In the genomic region with DNA sequence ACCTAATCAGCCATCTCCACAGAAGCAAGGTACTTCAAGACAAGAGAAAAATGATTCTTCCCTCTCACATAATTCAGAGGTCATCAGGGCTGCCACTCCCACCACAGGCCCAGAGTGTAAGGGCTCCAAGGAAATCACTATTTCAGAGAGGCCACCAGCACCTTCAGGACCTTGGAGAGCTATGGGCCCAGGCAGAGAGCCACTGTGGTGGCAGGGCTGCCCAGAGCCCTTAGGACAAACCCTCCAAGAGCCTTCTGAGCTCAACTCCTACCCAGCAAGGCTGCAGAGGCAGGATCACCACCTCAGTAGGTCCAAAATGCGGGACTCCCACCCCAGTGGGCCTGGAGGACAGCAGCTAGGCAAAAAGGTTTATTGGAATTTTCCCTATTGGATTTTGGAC, we compare ENCODE assay signal across 12 cellular contexts. TPM values are rescaled to one million over a fixed set of nuclear protein-coding genes. Genes with fewer than 3 reads are reported as not detected.
DNase-seq lines count a peak whose midpoint lies in the region; ATAC-seq and TF ChIP-seq lines count a peak whose summit lies in the region.
"Had no signal": no experiment of that assay in that cellular context is flagged by ENCODE, and none has a peak within 500 bp of the region (broad histone marks: within the 10 kb centered on the region; RNA-seq: fewer than 3 reads in every experiment).

No MANE protein-coding gene starts in this region.

- no peaks in the 10 kb centered on the region for H4K20me1 ChIP-seq in HCT116 (ENCODE audit: insufficient read depth)

- H3K4me3 ChIP-seq in HCT116 (replicated peaks in 1 of 2; ENCODE audit: low read depth in 1 of 2, low read length in 2 of 2): no peak overlapping the region
- H3K4me3 ChIP-seq: lung, vagina had no signal

- DNase-seq in A172 (ENCODE audit: low spot score) (peak; percentile 23), HCT116 (ENCODE audit: low read depth, low spot score) (no peak), UCSD-AML1 (lab: John Stamatoyannopoulos, UW; ENCODE audit: unreplicated experiment) (peak; percentile 17), foreskin keratinocyte (no peak), CD1c-positive myeloid dendritic cell (ENCODE audit: extremely low spot score) (no peak), GM20000 (ENCODE audit: low spot score) (no peak)
- no peak for DNase-seq in stimulated activated CD8-positive, alpha-beta memory T cell treated with anti-CD3 and anti-CD28 coated beads, Interleukin-4, amount 100 ng/mL, for 48 hours
- DNase-seq in activated T-cell treated with anti-CD3 and anti-CD28 coated beads, Interleukin-2, amount 50 U/mL, for 72 hours: no peak
- DNase-seq: AML-193, NCI-H1694 treated with DMSO at 0.1 percent for 48 hours had no signal

- H3K9ac ChIP-seq in HCT116 (ENCODE audit: low read length): no peak overlapping the region

- no TSS peak for BruUV-seq in HCT116 (replicated peaks; lab: Mats Ljungman, UMichigan)

- peaks cover 4% of the 10 kb centered on the region for H3K4me1 Mint-ChIP-seq in activated T-cell treated with anti-CD3 and anti-CD28 coated beads, Interleukin-2, amount 50 U/mL, for 72 hours (ENCODE audit: low read depth)

- CTCF ChIA-PET in HCT116 (lab: Charles Lee): no interaction called here

- TF ChIP-seq CTCF in HCT116 (IDR thresholded peaks at IDR 0.05 in 2 of 3, conservative IDR thresholded peaks at IDR 0.05 in 1 of 3; ENCODE audit: borderline replicate concordance in 1 of 3, insufficient read depth in 1 of 3, low read depth in 2 of 3, low read length in 2 of 3) (no peak), foreskin keratinocyte (conservative IDR thresholded peaks at IDR 0.05) (no peak), GM20000 (IDR thresholded peaks at IDR 0.05; ENCODE audit: extremely low read depth, missing control alignments) (no peak)

- intact Hi-C loops in HCT116 (cut with micrococcal nuclease): no loop called here

- no peak overlapping the region for H3K27ac Mint-ChIP-seq in activated T-cell treated with anti-CD3 and anti-CD28 coated beads, Interleukin-2, amount 50 U/mL, for 72 hours

- H2AFZ ChIP-seq in HCT116 (ENCODE audit: low read depth, low read length, poor library complexity, severe bottlenecking): no peak overlapping the region

- H3K36me3 Mint-ChIP-seq in activated T-cell treated with anti-CD3 and anti-CD28 coated beads, Interleukin-2, amount 50 U/mL, for 72 hours (ENCODE audit: insufficient read depth in 2 of 2): peaks cover 2% of the 10 kb centered on the region in 2 donors

- no peak overlapping the region for H3K27ac ChIP-seq in HCT116 (ENCODE audit: low read depth, low read length)
- H3K27ac ChIP-seq in foreskin keratinocyte: no peak overlapping the region
- H3K27ac ChIP-seq: vagina had no signal

- H3K9me3 ChIP-seq in HCT116 (ENCODE audit: control insufficient read depth in 1 of 2, insufficient read depth in 1 of 2, low read depth in 1 of 2, low read length in 2 of 2): no peaks in the 10 kb centered on the region
- H3K9me3 ChIP-seq: vagina had no signal

- ATAC-seq in HCT116 (no peak), foreskin keratinocyte (peak; percentile 66)
- no peak for ATAC-seq in activated T-cell treated with anti-CD3 and anti-CD28 coated beads, Interleukin-2, amount 50 U/mL, for 72 hours (replicated peaks in 1 of 2)

- TF ChIP-seq POLR2A in HCT116 (IDR thresholded peaks at IDR 0.05; ENCODE audit: borderline replicate concordance, extremely low read depth, insufficient read depth, insufficient read length): no peak

- no peaks in the 10 kb centered on the region for H3K27me3 Mint-ChIP-seq in activated T-cell treated with anti-CD3 and anti-CD28 coated beads, Interleukin-2, amount 50 U/mL, for 72 hours (ENCODE audit: low read depth)

- POLR2A ChIA-PET in HCT116 (lab: Charles Lee): no interaction called here

- no peaks in the 10 kb centered on the region for H3K79me2 ChIP-seq in HCT116 (ENCODE audit: insufficient read depth, low read length)

- no peak overlapping the region for H3K4me2 ChIP-seq in HCT116 (ENCODE audit: low read length)

- H3K9me2 ChIP-seq in HCT116 (ENCODE audit: insufficient read depth): no peaks in the 10 kb centered on the region

- no peak for TF ChIP-seq RAD21 in HCT116 (IDR thresholded peaks at IDR 0.05; ENCODE audit: low read depth)

- H3K9me3 Mint-ChIP-seq in activated T-cell treated with anti-CD3 and anti-CD28 coated beads, Interleukin-2, amount 50 U/mL, for 72 hours: no peaks in the 10 kb centered on the region

- RAD21 ChIA-PET in HCT116 (lab: Charles Lee; ENCODE audit: low non-redundant PET in 1 of 2, low total read pairs in 2 of 2, uncharacterized antibody in 2 of 2, unreplicated experiment in 2 of 2): no interaction called here

- no peaks in the 10 kb centered on the region for H3K4me1 ChIP-seq in HCT116 (ENCODE audit: control insufficient read depth in 1 of 2, insufficient read depth in 2 of 2, low read length in 2 of 2)
- no peaks in the 10 kb centered on the region for H3K4me1 ChIP-seq in foreskin keratinocyte
- H3K4me1 ChIP-seq: vagina had no signal

- H3K27me3 ChIP-seq in HCT116 (ENCODE audit: insufficient read depth, low read length): no peaks in the 10 kb centered on the region
- H3K27me3 ChIP-seq in foreskin keratinocyte: peaks cover 5% of the 10 kb centered on the region
- H3K27me3 ChIP-seq: vagina had no signal

- H3K4me3 Mint-ChIP-seq in activated T-cell treated with anti-CD3 and anti-CD28 coated beads, Interleukin-2, amount 50 U/mL, for 72 hours: no peak overlapping the region

- no peaks in the 10 kb centered on the region for H3K36me3 ChIP-seq in HCT116 (ENCODE audit: control insufficient read depth in 1 of 2, insufficient read depth in 2 of 2, low read length in 2 of 2)
- H3K36me3 ChIP-seq: vagina had no signal

TF ChIP-seq in HCT116, 20 proteins besides CTCF, POLR2A, EP300 and RAD21:
- TF ChIP-seq, protein P1, sequence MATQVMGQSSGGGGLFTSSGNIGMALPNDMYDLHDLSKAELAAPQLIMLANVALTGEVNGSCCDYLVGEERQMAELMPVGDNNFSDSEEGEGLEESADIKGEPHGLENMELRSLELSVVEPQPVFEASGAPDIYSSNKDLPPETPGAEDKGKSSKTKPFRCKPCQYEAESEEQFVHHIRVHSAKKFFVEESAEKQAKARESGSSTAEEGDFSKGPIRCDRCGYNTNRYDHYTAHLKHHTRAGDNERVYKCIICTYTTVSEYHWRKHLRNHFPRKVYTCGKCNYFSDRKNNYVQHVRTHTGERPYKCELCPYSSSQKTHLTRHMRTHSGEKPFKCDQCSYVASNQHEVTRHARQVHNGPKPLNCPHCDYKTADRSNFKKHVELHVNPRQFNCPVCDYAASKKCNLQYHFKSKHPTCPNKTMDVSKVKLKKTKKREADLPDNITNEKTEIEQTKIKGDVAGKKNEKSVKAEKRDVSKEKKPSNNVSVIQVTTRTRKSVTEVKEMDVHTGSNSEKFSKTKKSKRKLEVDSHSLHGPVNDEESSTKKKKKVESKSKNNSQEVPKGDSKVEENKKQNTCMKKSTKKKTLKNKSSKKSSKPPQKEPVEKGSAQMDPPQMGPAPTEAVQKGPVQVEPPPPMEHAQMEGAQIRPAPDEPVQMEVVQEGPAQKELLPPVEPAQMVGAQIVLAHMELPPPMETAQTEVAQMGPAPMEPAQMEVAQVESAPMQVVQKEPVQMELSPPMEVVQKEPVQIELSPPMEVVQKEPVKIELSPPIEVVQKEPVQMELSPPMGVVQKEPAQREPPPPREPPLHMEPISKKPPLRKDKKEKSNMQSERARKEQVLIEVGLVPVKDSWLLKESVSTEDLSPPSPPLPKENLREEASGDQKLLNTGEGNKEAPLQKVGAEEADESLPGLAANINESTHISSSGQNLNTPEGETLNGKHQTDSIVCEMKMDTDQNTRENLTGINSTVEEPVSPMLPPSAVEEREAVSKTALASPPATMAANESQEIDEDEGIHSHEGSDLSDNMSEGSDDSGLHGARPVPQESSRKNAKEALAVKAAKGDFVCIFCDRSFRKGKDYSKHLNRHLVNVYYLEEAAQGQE (IDR thresholded peaks at IDR 0.05; ENCODE audit: low read depth): peak; percentile 72
- TF ChIP-seq ZNF274 (IDR thresholded peaks at IDR 0.05; ENCODE audit: low read depth, low read length): no peak
TF ChIP-seq in HCT116: peak in this region for 1.

RNA-seq across cellular contexts. Expression of a gene that starts 17.9 kb away (rescaled TPM):
- 17.7 and 21.9 TPM in 2 replicates for total RNA-seq in A172 (2014; rRNA removed; shearing (Covaris generic))
- total RNA-seq in HCT116 (2021; ENCODE audit: unreplicated experiment) (17.4 TPM), foreskin keratinocyte (20.5 and 21.6 TPM in 2 replicates)
- polyA plus RNA-seq in HCT116 (2012): 8.8 and 8.9 TPM in 2 replicates
- polyA plus RNA-seq in foreskin keratinocyte: 7.2 and 8.1 TPM in 2 replicates
- 10 to 100 TPM; 23.8 to 26.1 TPM for total RNA-seq in activated T-cell treated with anti-CD3 and anti-CD28 coated beads, Interleukin-2, amount 50 U/mL, for 72 hours

Comparison
In these comparisons a context has a peak if more than half of its experiments do, and no peak if none do; other contexts are left out.
1. DNase-seq: peak in A172 (single experiment) and UCSD-AML1 (single experiment); none in HCT116 (single experiment), foreskin keratinocyte (0 of 2), stimulated activated CD8-positive, alpha-beta memory T cell treated with anti-CD3 and anti-CD28 coated beads, Interleukin-4, amount 100 ng/mL, for 48 hours (single experiment), CD1c-positive myeloid dendritic cell (single experiment), GM20000 (single experiment) and activated T-cell treated with anti-CD3 and anti-CD28 coated beads, Interleukin-2, amount 50 U/mL, for 72 hours (0 of 2).